ENCODE assay signal across 28 cellular contexts in genomic region chr2:55948176-55948921, GRCh38. TPM values are rescaled to one million over a fixed set of nuclear protein-coding genes. Genes with fewer than 3 reads are reported as not detected.
DNase-seq lines count a peak whose midpoint lies in the region; ATAC-seq and TF ChIP-seq lines count a peak whose summit lies in the region.
"Had no signal": no experiment of that assay in that cellular context is flagged by ENCODE, and none has a peak within 500 bp of the region (broad histone marks: within the 10 kb centered on the region; RNA-seq: fewer than 3 reads in every experiment).

No MANE protein-coding gene starts in this region.

- no peaks in the 10 kb centered on the region for H3K36me3 Mint-ChIP-seq in activated CD8-positive, alpha-beta T cell treated with anti-CD3 and anti-CD28 coated beads for 36 hours (ENCODE audit: low read depth)

- H3K27ac ChIP-seq in PC-3 (ENCODE audit: low read length) = no peak overlapping the region
- peak overlapping the region; percentile 8 to 14 for H3K27ac ChIP-seq in right atrium auricular region
- peak overlapping the region; percentile 5 to 47 for H3K27ac ChIP-seq in uterus
- no peak overlapping the region for H3K27ac ChIP-seq in vagina
- H3K27ac ChIP-seq: brain microvascular endothelial cell, C4-2B, colonic mucosa, gastrocnemius medialis, neutrophil, psoas muscle, RWPE1 had no signal

- H3K27me3 ChIP-seq in PC-3 (ENCODE audit: low read length) (no peaks in the 10 kb centered on the region), right atrium auricular region (no peaks in the 10 kb centered on the region), uterus (no peaks in the 10 kb centered on the region), vagina (no peaks in the 10 kb centered on the region)
- H3K27me3 ChIP-seq: brain microvascular endothelial cell, colonic mucosa, gastrocnemius medialis, MG63, neutrophil had no signal

- POLR2A ChIA-PET in PC-3 (lab: Charles Lee; ENCODE audit: unreplicated experiment) = no interaction called here
- POLR2A ChIA-PET in activated CD8-positive, alpha-beta T cell treated with anti-CD3 and anti-CD28 coated beads for 36 hours (lab: Charles Lee) = no interaction called here

- no peak overlapping the region for H3K4me2 ChIP-seq in PC-3 (ENCODE audit: low read length)

- H3K9me2 ChIP-seq in PC-3 (replicated peaks; ENCODE audit: low read length) = no peaks in the 10 kb centered on the region

- no peaks in the 10 kb centered on the region for H3K36me3 ChIP-seq in PC-3 (ENCODE audit: low read depth, low read length)
- H3K36me3 ChIP-seq in right atrium auricular region = no peaks in the 10 kb centered on the region
- H3K36me3 ChIP-seq in uterus = no peaks in the 10 kb centered on the region
- H3K36me3 ChIP-seq in vagina = no peaks in the 10 kb centered on the region
- H3K36me3 ChIP-seq: brain microvascular endothelial cell, colonic mucosa, gastrocnemius medialis, MG63, neutrophil had no signal

- TF ChIP-seq POLR2A in uterus (IDR thresholded peaks at IDR 0.05) (no peak), vagina (IDR thresholded peaks at IDR 0.05) (no peak)

- no peak overlapping the region for H3K9ac ChIP-seq in PC-3 (ENCODE audit: low read length)

- DNase-seq in PC-3 (peak; percentile 21), cardiac fibroblast (ENCODE audit: low read depth in 2 of 2) (peak; percentile 57 to 58), right atrium auricular region (ENCODE audit: low spot score) (no peak), uterus (no peak), NCI-H1105 treated with DMSO at 0.1 percent for 48 hours (lab: John Stamatoyannopoulos, UW) (no peak), vagina (ENCODE audit: extremely low spot score in 2 of 2) (no peak)
- no peak for DNase-seq in activated CD8-positive, alpha-beta T cell treated with anti-CD3 and anti-CD28 coated beads for 36 hours
- DNase-seq: activated CD4-positive, alpha-beta T cell treated with anti-CD3 and anti-CD28 coated beads for 4 hours; activated gamma-delta T cell; activated T-cell treated with anti-CD3 and anti-CD28 coated beads, Interleukin-2, amount 50 U/mL, for 24 hours; brain microvascular endothelial cell; colonic mucosa; DMS79 treated with DMSO at 0.1 percent for 48 hours; effector memory CD4-positive, alpha-beta T cell; erythroblast; gastrocnemius medialis; left colon; MG63; NCI-H2029 treated with DMSO at 0.1 percent for 48 hours; psoas muscle; small intestine had no signal

- no peak overlapping the region for H2AFZ ChIP-seq in PC-3 (ENCODE audit: low read length)

- no peaks in the 10 kb centered on the region for H3K9me3 ChIP-seq in PC-3 (ENCODE audit: low read length)
- no peaks in the 10 kb centered on the region for H3K9me3 ChIP-seq in right atrium auricular region
- H3K9me3 ChIP-seq in uterus = no peaks in the 10 kb centered on the region
- H3K9me3 ChIP-seq in vagina = no peaks in the 10 kb centered on the region
- H3K9me3 ChIP-seq: colonic mucosa, gastrocnemius medialis, neutrophil, psoas muscle had no signal

- no peak for ATAC-seq in PC-3
- no peak for ATAC-seq in activated CD8-positive, alpha-beta T cell treated with anti-CD3 and anti-CD28 coated beads for 36 hours
- ATAC-seq: gastrocnemius medialis, HCT116, left colon, psoas muscle had no signal

- CTCF ChIA-PET in PC-3 (lab: Charles Lee) = interaction anchor here (0.6 kb wide), 1 partner anchor 109 kb away, joined by 3 read pairs; no protein-coding TSS in a partner anchor
- CTCF ChIA-PET in activated CD8-positive, alpha-beta T cell treated with anti-CD3 and anti-CD28 coated beads for 36 hours (lab: Charles Lee) = no interaction called here

- H3K9me3 Mint-ChIP-seq in activated CD8-positive, alpha-beta T cell treated with anti-CD3 and anti-CD28 coated beads for 36 hours = no peaks in the 10 kb centered on the region
- H3K9me3 Mint-ChIP-seq: activated T-cell treated with anti-CD3 and anti-CD28 coated beads, Interleukin-2, amount 50 U/mL, for 24 hours had no signal

- H3K4me1 Mint-ChIP-seq in activated CD8-positive, alpha-beta T cell treated with anti-CD3 and anti-CD28 coated beads for 36 hours (ENCODE audit: low read depth) = peaks cover 2% of the 10 kb centered on the region

- no peaks in the 10 kb centered on the region for H3K27me3 Mint-ChIP-seq in activated CD8-positive, alpha-beta T cell treated with anti-CD3 and anti-CD28 coated beads for 36 hours
- H3K27me3 Mint-ChIP-seq: activated T-cell treated with anti-CD3 and anti-CD28 coated beads, Interleukin-2, amount 50 U/mL, for 24 hours had no signal

- no TSS peak for BruUV-seq in PC-3 (replicated peaks; lab: Mats Ljungman, UMichigan)

- H3K79me2 ChIP-seq in PC-3 (ENCODE audit: low read length) = no peaks in the 10 kb centered on the region

- peaks cover 20% of the 10 kb centered on the region for H3K4me1 ChIP-seq in PC-3 (ENCODE audit: insufficient read depth, low read length)
- no peaks in the 10 kb centered on the region for H3K4me1 ChIP-seq in right atrium auricular region
- no peaks in the 10 kb centered on the region for H3K4me1 ChIP-seq in uterus
- no peaks in the 10 kb centered on the region for H3K4me1 ChIP-seq in vagina
- H3K4me1 ChIP-seq: colonic mucosa, gastrocnemius medialis, psoas muscle had no signal

- intact Hi-C loops in PC-3 (cut with micrococcal nuclease) (no loop called here), uterus (cut with DNase I; ENCODE audit: low total_unique reads) (no loop called here), vagina (cut with DNase I) (no loop called here)
- intact Hi-C loops in activated CD8-positive, alpha-beta T cell treated with anti-CD3 and anti-CD28 coated beads for 36 hours (cut with micrococcal nuclease) = no loop called here

- H4K20me1 ChIP-seq in PC-3 (ENCODE audit: low read length) = no peaks in the 10 kb centered on the region

- no peak overlapping the region for H3K4me3 Mint-ChIP-seq in activated CD8-positive, alpha-beta T cell treated with anti-CD3 and anti-CD28 coated beads for 36 hours
- H3K4me3 Mint-ChIP-seq: activated T-cell treated with anti-CD3 and anti-CD28 coated beads, Interleukin-2, amount 50 U/mL, for 24 hours had no signal

- no peaks in the 10 kb centered on the region for H3F3A ChIP-seq in PC-3 (ENCODE audit: low read length, unreplicated experiment)

- H3K27ac Mint-ChIP-seq in activated CD8-positive, alpha-beta T cell treated with anti-CD3 and anti-CD28 coated beads for 36 hours = no peak overlapping the region
- H3K27ac Mint-ChIP-seq: activated T-cell treated with anti-CD3 and anti-CD28 coated beads, Interleukin-2, amount 50 U/mL, for 24 hours had no signal

- TF ChIP-seq CTCF in PC-3 (conservative IDR thresholded peaks at IDR 0.05; ENCODE audit: low read depth, low read length) (no peak), cardiac fibroblast (IDR thresholded peaks at IDR 0.05; ENCODE audit: low read depth, low read length) (no peak), right atrium auricular region (IDR thresholded peaks at IDR 0.05) (no peak), uterus (IDR thresholded peaks at IDR 0.05) (no peak), vagina (IDR thresholded peaks at IDR 0.05) (no peak)
- no peak for TF ChIP-seq CTCF in activated CD8-positive, alpha-beta T cell treated with anti-CD3 and anti-CD28 coated beads for 36 hours (IDR thresholded peaks at IDR 0.05)

- no peak overlapping the region for H3K4me3 ChIP-seq in PC-3 (ENCODE audit: low read length)
- no peak overlapping the region for H3K4me3 ChIP-seq in cardiac fibroblast (replicated peaks in 1 of 2; ENCODE audit: low read depth in 2 of 2, low read length in 2 of 2)
- no peak overlapping the region for H3K4me3 ChIP-seq in right atrium auricular region
- no peak overlapping the region for H3K4me3 ChIP-seq in uterus
- H3K4me3 ChIP-seq in vagina = no peak overlapping the region
- H3K4me3 ChIP-seq: colonic mucosa, gastrocnemius medialis, MG63, psoas muscle had no signal

RNA-seq across cellular contexts. Expression of gene EFEMP1, which starts 24.8 kb away (rescaled TPM):
- total RNA-seq in PC-3 (2014; rRNA removed) (52.0 and 59.6 TPM in 2 replicates), right atrium auricular region (100 to 1,000 TPM; 246 to 308 TPM), uterus (100 to 1,000 TPM in 3 of 4 donors, 10 to 100 TPM in 1; 57.0 to 513 (median 250) TPM), vagina (235 TPM)
- total RNA-seq in activated CD8-positive, alpha-beta T cell treated with anti-CD3 and anti-CD28 coated beads for 36 hours = not detected
- total RNA-seq: activated CD8-positive, alpha-beta memory T cell treated with anti-CD3 and anti-CD28 coated beads for 36 hours; HT-29; T-helper 2 cell treated with Interferon-gamma antibody and Interleukin-4, amounts not matched to agents 100 ng/mL and 5 ng/mL, for 36 hours had no signal

Comparison
In these comparisons a context has a peak if more than half of its experiments do, and no peak if none do; other contexts are left out.
1. DNase-seq: peak in PC-3 (single experiment) and cardiac fibroblast (2 of 2); none in right atrium auricular region (single experiment), uterus (0 of 2), NCI-H1105 treated with DMSO at 0.1 percent for 48 hours (single experiment), activated CD8-positive, alpha-beta T cell treated with anti-CD3 and anti-CD28 coated beads for 36 hours (single experiment) and vagina (0 of 2).
2. H3K27ac ChIP-seq: peak in right atrium auricular region (2 of 2) and uterus (2 of 2); none in PC-3 (single experiment) and vagina (single experiment).
3. RNA of gene EFEMP1, which starts 24.8 kb away (total RNA-seq): 246 to 308 TPM in right atrium auricular region, 57.0 to 513 TPM in uterus, 235 TPM in vagina (single experiment) and 52.0 to 59.6 TPM in PC-3; not detected in activated CD8-positive, alpha-beta T cell treated with anti-CD3 and anti-CD28 coated beads for 36 hours; every median in the first group is over 10 times any median in the second.